Comparison of ENCODE assay signal across 9 cellular contexts in the genomic region with DNA sequence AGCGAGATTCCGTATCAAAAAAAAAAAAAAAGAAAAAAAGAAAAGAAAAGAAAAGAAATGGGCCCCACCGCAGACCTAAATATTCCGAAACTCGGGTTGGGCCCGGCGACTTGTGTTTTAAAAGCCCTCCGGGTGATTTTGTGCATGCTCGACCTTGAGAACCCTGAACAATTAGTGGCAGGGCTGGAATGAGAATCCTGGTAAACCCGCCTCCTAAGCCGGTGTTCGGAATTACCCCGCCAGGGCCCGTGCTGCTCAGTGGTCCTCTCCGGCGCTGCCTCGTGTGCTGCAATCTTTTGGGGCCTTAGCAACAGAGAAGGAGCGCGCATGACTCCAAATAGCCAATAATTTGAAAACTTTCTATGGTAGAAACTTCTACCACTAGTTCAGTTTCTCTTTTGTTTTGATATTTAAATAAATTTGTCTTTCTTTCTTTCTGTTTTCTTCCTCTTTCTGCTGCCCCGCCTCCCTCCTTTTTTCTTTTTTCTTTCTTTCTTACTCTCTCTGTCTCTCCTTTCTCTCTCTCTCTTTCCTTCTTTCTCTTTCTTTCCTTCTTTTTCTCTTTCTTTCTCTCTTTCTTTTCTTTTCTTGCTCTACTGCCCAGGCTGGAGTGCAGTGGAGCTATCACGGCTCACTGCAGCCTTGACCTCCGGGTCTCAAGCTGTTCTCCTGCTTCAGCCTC. TPM values are rescaled to one million over a fixed set of nuclear protein-coding genes. Genes with fewer than 3 reads are reported as not detected.
DNase-seq lines count a peak whose midpoint lies in the region; ATAC-seq and FAIRE-seq lines count a peak whose summit lies in the region.
"Had no signal": no experiment of that assay in that cellular context is flagged by ENCODE, and none has a peak within 500 bp of the region (broad histone marks: within the 10 kb centered on the region; RNA-seq: fewer than 3 reads in every experiment).

No MANE protein-coding gene starts in this region.

- 46% methylated on average over 22 of the region's 22 CpGs for WGBS in thymus

- no peaks in the 10 kb centered on the region for H3K9me3 Mint-ChIP-seq in activated T-helper 2 cell treated with anti-CD3 and anti-CD28 coated beads, Interferon-gamma antibody, Interleukin-2, Interleukin-4, amounts not matched to agents 10 μg/mL and 5 μg/mL and 100 μg/mL, durations not matched to agents 14 hours and 24 hours and 36 hours

- peaks cover 67% of the 10 kb centered on the region for H3K4me1 Mint-ChIP-seq in activated T-helper 2 cell treated with anti-CD3 and anti-CD28 coated beads, Interferon-gamma antibody, Interleukin-2, Interleukin-4, amounts not matched to agents 10 μg/mL and 5 μg/mL and 100 μg/mL, durations not matched to agents 14 hours and 24 hours and 36 hours (ENCODE audit: low read depth)

- H3K4me3 ChIP-seq in iPS-20b (ENCODE audit: low read length) (peak overlapping the region; percentile 89; the same call in 1 of the 2 replicates), thymus (ENCODE audit: low read length) (peak overlapping the region; percentile 15)

- H3K36me3 ChIP-seq in iPS-20b (ENCODE audit: insufficient read depth, low read depth, low read length) (peaks cover 17% of the 10 kb centered on the region; the same call in 1 of the 2 replicates), thymus (ENCODE audit: control insufficient read depth, insufficient read depth) (no peaks in the 10 kb centered on the region)

- no peak for FAIRE-seq in urothelium cell line (lab: Jason Lieb, UNC)

- H3K27ac Mint-ChIP-seq in activated T-helper 2 cell treated with anti-CD3 and anti-CD28 coated beads, Interferon-gamma antibody, Interleukin-2, Interleukin-4, amounts not matched to agents 10 μg/mL and 5 μg/mL and 100 μg/mL, durations not matched to agents 14 hours and 24 hours and 36 hours: peak overlapping the region; percentile 69

- DNase-seq in NCI-H146 (lab: John Stamatoyannopoulos, UW) (peak; percentile 33), NCI-H146 treated with DMSO at 0.1 percent for 48 hours (lab: John Stamatoyannopoulos, UW; ENCODE audit: unreplicated experiment) (no peak), urothelium cell line (ENCODE audit: low spot score) (no peak), DMS153 (lab: John Stamatoyannopoulos, UW) (no peak)
- DNase-seq in activated T-helper 2 cell treated with anti-CD3 and anti-CD28 coated beads, Interferon-gamma antibody, Interleukin-2, Interleukin-4, amounts not matched to agents 10 μg/mL and 5 μg/mL and 100 μg/mL, durations not matched to agents 14 hours and 24 hours and 36 hours (ENCODE audit: low spot score): no peak

- no peaks in the 10 kb centered on the region for H3K9me3 ChIP-seq in iPS-20b (ENCODE audit: insufficient read depth, low read depth, low read length)
- H3K9me3 ChIP-seq in thymus (ENCODE audit: control insufficient read depth): no peaks in the 10 kb centered on the region

- H3K27me3 Mint-ChIP-seq in activated T-helper 2 cell treated with anti-CD3 and anti-CD28 coated beads, Interferon-gamma antibody, Interleukin-2, Interleukin-4, amounts not matched to agents 10 μg/mL and 5 μg/mL and 100 μg/mL, durations not matched to agents 14 hours and 24 hours and 36 hours (ENCODE audit: low read depth): peaks cover 2% of the 10 kb centered on the region

- H3K9ac ChIP-seq in iPS-20b (ENCODE audit: low read depth, low read length): peak overlapping the region; percentile 90; the same call in 1 of the 2 replicates

- peaks cover 23% of the 10 kb centered on the region; the same call in 1 of the 2 replicates for H3K27me3 ChIP-seq in iPS-20b (ENCODE audit: insufficient read depth, low read length)
- no peaks in the 10 kb centered on the region for H3K27me3 ChIP-seq in thymus (ENCODE audit: control insufficient read depth, insufficient read depth)

- ATAC-seq in HG02973 (IDR thresholded peaks at IDR 0.05; ENCODE audit: unreplicated experiment): peak; percentile 23

- H3K27ac ChIP-seq in iPS-20b (ENCODE audit: low read length) (no peak overlapping the region), thymus (ENCODE audit: low read depth) (no peak overlapping the region)

- no peaks in the 10 kb centered on the region for H3K36me3 Mint-ChIP-seq in activated T-helper 2 cell treated with anti-CD3 and anti-CD28 coated beads, Interferon-gamma antibody, Interleukin-2, Interleukin-4, amounts not matched to agents 10 μg/mL and 5 μg/mL and 100 μg/mL, durations not matched to agents 14 hours and 24 hours and 36 hours (ENCODE audit: low read depth)

- H3K4me1 ChIP-seq in iPS-20b (ENCODE audit: insufficient read depth, low read length): peaks cover 21% of the 10 kb centered on the region
- peaks cover 37% of the 10 kb centered on the region for H3K4me1 ChIP-seq in thymus (ENCODE audit: control insufficient read depth, insufficient read depth, low read length)

- H3K4me3 Mint-ChIP-seq in activated T-helper 2 cell treated with anti-CD3 and anti-CD28 coated beads, Interferon-gamma antibody, Interleukin-2, Interleukin-4, amounts not matched to agents 10 μg/mL and 5 μg/mL and 100 μg/mL, durations not matched to agents 14 hours and 24 hours and 36 hours (ENCODE audit: low read depth): peak overlapping the region; percentile 80

- intact Hi-C loops in activated T-helper 2 cell treated with anti-CD3 and anti-CD28 coated beads, Interferon-gamma antibody, Interleukin-2, Interleukin-4, amounts not matched to agents 10 μg/mL and 5 μg/mL and 100 μg/mL, durations not matched to agents 14 hours and 24 hours and 36 hours (cut with micrococcal nuclease): no loop called here

RNA-seq across cellular contexts. Expression of gene GALNT6, which starts 1.5 kb away (rescaled TPM):
- total RNA-seq in activated T-helper 2 cell treated with anti-CD3 and anti-CD28 coated beads, Interferon-gamma antibody, Interleukin-2, Interleukin-4, amounts not matched to agents 10 μg/mL and 5 μg/mL and 100 μg/mL, durations not matched to agents 14 hours and 24 hours and 36 hours: 19.9 and 22.7 TPM in 2 replicates
- 3.7 TPM for polyA plus RNA-seq in thymus

RNA-seq across cellular contexts. Expression of gene SLC4A8, which starts 31.9 kb away (rescaled TPM):
- 1.6 and 2.6 TPM in 2 replicates for total RNA-seq in activated T-helper 2 cell treated with anti-CD3 and anti-CD28 coated beads, Interferon-gamma antibody, Interleukin-2, Interleukin-4, amounts not matched to agents 10 μg/mL and 5 μg/mL and 100 μg/mL, durations not matched to agents 14 hours and 24 hours and 36 hours
- polyA plus RNA-seq in thymus: 1.2 TPM

RNA-seq across cellular contexts. Expression of gene CELA1, which starts 46.2 kb away (rescaled TPM):
- not detected in 2 replicates for total RNA-seq in activated T-helper 2 cell treated with anti-CD3 and anti-CD28 coated beads, Interferon-gamma antibody, Interleukin-2, Interleukin-4, amounts not matched to agents 10 μg/mL and 5 μg/mL and 100 μg/mL, durations not matched to agents 14 hours and 24 hours and 36 hours
- polyA plus RNA-seq in thymus: 0.71 TPM
- total RNA-seq: skeletal muscle tissue had no signal
